Comparison of ENCODE assay signal across 19 cellular contexts in the genomic region with DNA sequence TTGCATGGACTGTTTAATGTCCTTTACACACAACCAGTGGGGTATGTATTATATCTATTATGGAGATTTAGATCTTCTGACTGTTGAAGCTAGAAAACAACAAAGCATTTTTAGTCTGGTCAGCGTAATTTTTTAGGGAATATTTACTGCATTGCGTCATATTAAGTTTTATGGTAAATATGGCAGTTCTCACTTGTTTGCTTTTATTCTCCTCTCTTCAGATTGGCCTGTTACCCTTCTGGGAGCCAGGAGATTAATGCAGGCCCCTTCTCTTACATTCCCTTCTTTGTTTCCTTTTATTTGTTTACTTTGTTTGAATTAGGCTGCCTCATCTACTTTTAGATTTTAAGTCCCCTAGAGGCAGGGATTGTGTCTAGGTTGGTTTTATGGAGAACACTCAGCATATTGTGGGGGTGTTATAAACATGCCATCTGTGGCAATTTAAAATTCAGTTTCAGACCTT. TPM values are rescaled to one million over a fixed set of nuclear protein-coding genes. Genes with fewer than 3 reads are reported as not detected.
DNase-seq lines count a peak whose midpoint lies in the region; TF ChIP-seq lines count a peak whose summit lies in the region.
"Had no signal": no experiment of that assay in that cellular context is flagged by ENCODE, and none has a peak within 500 bp of the region (broad histone marks: within the 10 kb centered on the region; RNA-seq: fewer than 3 reads in every experiment).

No MANE protein-coding gene starts in this region.

- no peaks in the 10 kb centered on the region for H3K9me3 Mint-ChIP-seq in dendritic cell treated with granulocyte-macrophage colony-stimulating factor and Interleukin-4, amounts not matched to agents 40 ng/mL and 50 ng/mL, for 4 days
- H3K9me3 Mint-ChIP-seq in neural progenitor cell = no peaks in the 10 kb centered on the region
- no peaks in the 10 kb centered on the region for H3K9me3 Mint-ChIP-seq in immature natural killer cell
- H3K9me3 Mint-ChIP-seq: activated CD4-positive, alpha-beta T cell treated with anti-CD3 and anti-CD28 coated beads, Interleukin-2, amount 10 ng/mL, durations not matched to agents 7 days and 5 days; HFFc6; IgD-negative memory B cell had no signal

- intact Hi-C loops in dendritic cell treated with granulocyte-macrophage colony-stimulating factor and Interleukin-4, amounts not matched to agents 40 ng/mL and 50 ng/mL, for 4 days (cut with micrococcal nuclease) = no loop called here

- no peaks in the 10 kb centered on the region for H3K27me3 Mint-ChIP-seq in dendritic cell treated with granulocyte-macrophage colony-stimulating factor and Interleukin-4, amounts not matched to agents 40 ng/mL and 50 ng/mL, for 4 days
- H3K27me3 Mint-ChIP-seq in neural progenitor cell (ENCODE audit: insufficient read depth, low read depth) = peaks cover 2% of the 10 kb centered on the region
- peaks cover 0 to 2% (median 0%) of the 10 kb centered on the region in 3 donors for H3K27me3 Mint-ChIP-seq in immature natural killer cell (ENCODE audit: low read depth in 3 of 3)
- H3K27me3 Mint-ChIP-seq: activated CD4-positive, alpha-beta T cell treated with anti-CD3 and anti-CD28 coated beads, Interleukin-2, amount 10 ng/mL, durations not matched to agents 7 days and 5 days; IgD-negative memory B cell had no signal

- H3K4me3 ChIP-seq in LNCaP clone FGC (ENCODE audit: low read depth, low read length) = peak overlapping the region; percentile 10; the same call in 1 of the 2 replicates
- H3K4me3 ChIP-seq in neural progenitor cell = peak overlapping the region; percentile 25
- H3K4me3 ChIP-seq: body of pancreas, heart right ventricle had no signal

- no peaks in the 10 kb centered on the region for H3K27me3 ChIP-seq in neural progenitor cell
- H3K27me3 ChIP-seq: body of pancreas, heart right ventricle had no signal

- H3K36me3 Mint-ChIP-seq in dendritic cell treated with granulocyte-macrophage colony-stimulating factor and Interleukin-4, amounts not matched to agents 40 ng/mL and 50 ng/mL, for 4 days (ENCODE audit: low read depth) = peaks cover 17% of the 10 kb centered on the region
- H3K36me3 Mint-ChIP-seq in neural progenitor cell (peaks cover 12% of the 10 kb centered on the region), immature natural killer cell (no peaks in the 10 kb centered on the region)

- H3K4me2 ChIP-seq in neural progenitor cell = peak overlapping the region; percentile 70

- peak; percentile 41 for DNase-seq in DMS 273 (lab: John Stamatoyannopoulos, UW; ENCODE audit: unreplicated experiment)
- no peak for DNase-seq in DMS 273 treated with DMSO at 0.1 percent for 48 hours (lab: John Stamatoyannopoulos, UW)
- DNase-seq in LNCaP clone FGC (ENCODE audit: low read depth) = peak; percentile 64
- peak; percentile 48 for DNase-seq in neural progenitor cell (ENCODE audit: low spot score)
- no peak for DNase-seq in central memory CD4-positive, alpha-beta T cell
- no peak for DNase-seq in NCI-H345 (lab: John Stamatoyannopoulos, UW)
- no peak for DNase-seq in immature natural killer cell
- DNase-seq: activated CD4-positive, alpha-beta T cell treated with anti-CD3 and anti-CD28 coated beads, Interleukin-2, amount 10 ng/mL, durations not matched to agents 7 days and 5 days; AML-193; body of pancreas; Caco-2; heart right ventricle; HFFc6; islet precursor cell; right cardiac atrium; T-helper 1 cell had no signal

- H3K4me3 Mint-ChIP-seq in dendritic cell treated with granulocyte-macrophage colony-stimulating factor and Interleukin-4, amounts not matched to agents 40 ng/mL and 50 ng/mL, for 4 days = no peak overlapping the region
- H3K4me3 Mint-ChIP-seq in neural progenitor cell (no peak overlapping the region), immature natural killer cell (no peak overlapping the region)
- H3K4me3 Mint-ChIP-seq: activated CD4-positive, alpha-beta T cell treated with anti-CD3 and anti-CD28 coated beads, Interleukin-2, amount 10 ng/mL, durations not matched to agents 7 days and 5 days; HFFc6 had no signal

- no peaks in the 10 kb centered on the region for H3K36me3 ChIP-seq in neural progenitor cell

- H3K9me3 ChIP-seq in neural progenitor cell (ENCODE audit: low read depth) = no peaks in the 10 kb centered on the region
- H3K9me3 ChIP-seq: body of pancreas, Caco-2, heart right ventricle had no signal

- TF ChIP-seq CTCF in LNCaP clone FGC (IDR thresholded peaks at IDR 0.05; ENCODE audit: control insufficient read depth, extremely low read depth, insufficient read depth) = no peak
- no peak for TF ChIP-seq CTCF in neural progenitor cell (IDR thresholded peaks at IDR 0.05)

- no peak overlapping the region for H2AFZ ChIP-seq in neural progenitor cell (replicated peaks)

- H3K9ac ChIP-seq in neural progenitor cell = no peak overlapping the region

- peaks cover 1% of the 10 kb centered on the region for H4K20me1 ChIP-seq in neural progenitor cell (ENCODE audit: low read depth)

- peaks cover 84% of the 10 kb centered on the region for H3K79me2 ChIP-seq in neural progenitor cell (ENCODE audit: low read depth)

- H3K4me1 ChIP-seq in neural progenitor cell = peaks cover 20% of the 10 kb centered on the region

- H3K27ac ChIP-seq in neural progenitor cell = peak overlapping the region; percentile 87
- H3K27ac ChIP-seq: 22Rv1, body of pancreas had no signal

- peaks cover 11% of the 10 kb centered on the region for H3F3A ChIP-seq in neural progenitor cell (ENCODE audit: low read depth)

- H3K27ac Mint-ChIP-seq in dendritic cell treated with granulocyte-macrophage colony-stimulating factor and Interleukin-4, amounts not matched to agents 40 ng/mL and 50 ng/mL, for 4 days = peak overlapping the region; percentile 56
- H3K27ac Mint-ChIP-seq in neural progenitor cell (no peak overlapping the region), immature natural killer cell (no peak overlapping the region)
- H3K27ac Mint-ChIP-seq: activated CD4-positive, alpha-beta T cell treated with anti-CD3 and anti-CD28 coated beads, Interleukin-2, amount 10 ng/mL, durations not matched to agents 7 days and 5 days; HFFc6 had no signal

- H3K4me1 Mint-ChIP-seq in dendritic cell treated with granulocyte-macrophage colony-stimulating factor and Interleukin-4, amounts not matched to agents 40 ng/mL and 50 ng/mL, for 4 days (ENCODE audit: low read depth) = peaks cover 57% of the 10 kb centered on the region
- H3K4me1 Mint-ChIP-seq in neural progenitor cell (peaks cover 13% of the 10 kb centered on the region), immature natural killer cell (peaks cover 19 to 21% of the 10 kb centered on the region in 2 donors)

RNA-seq across cellular contexts. Expression of a gene that starts 13.8 kb away (rescaled TPM):
- 38.3 and 56.6 TPM in 2 replicates for total RNA-seq in neural progenitor cell (ENCODE audit: low replicate concordance)
- 10 to 100 TPM; 11.7 to 23.1 (median 18.4) TPM for polyA plus RNA-seq in immature natural killer cell

RNA-seq across cellular contexts. Expression of a gene that starts 36.6 kb away (rescaled TPM):
- total RNA-seq in neural progenitor cell (ENCODE audit: low replicate concordance) = 44.9 and 61.2 TPM in 2 replicates
- 10 to 100 TPM; 27.8 to 49.7 (median 44.8) TPM for polyA plus RNA-seq in immature natural killer cell

Comparison
In these comparisons a context has a peak if more than half of its experiments do, and no peak if none do; other contexts are left out.
1. DNase-seq: peak in DMS 273 (single experiment), LNCaP clone FGC (single experiment) and neural progenitor cell (single experiment); none in DMS 273 treated with DMSO at 0.1 percent for 48 hours (single experiment), central memory CD4-positive, alpha-beta T cell (single experiment), NCI-H345 (single experiment) and immature natural killer cell (0 of 3).